In the genomic region with DNA sequence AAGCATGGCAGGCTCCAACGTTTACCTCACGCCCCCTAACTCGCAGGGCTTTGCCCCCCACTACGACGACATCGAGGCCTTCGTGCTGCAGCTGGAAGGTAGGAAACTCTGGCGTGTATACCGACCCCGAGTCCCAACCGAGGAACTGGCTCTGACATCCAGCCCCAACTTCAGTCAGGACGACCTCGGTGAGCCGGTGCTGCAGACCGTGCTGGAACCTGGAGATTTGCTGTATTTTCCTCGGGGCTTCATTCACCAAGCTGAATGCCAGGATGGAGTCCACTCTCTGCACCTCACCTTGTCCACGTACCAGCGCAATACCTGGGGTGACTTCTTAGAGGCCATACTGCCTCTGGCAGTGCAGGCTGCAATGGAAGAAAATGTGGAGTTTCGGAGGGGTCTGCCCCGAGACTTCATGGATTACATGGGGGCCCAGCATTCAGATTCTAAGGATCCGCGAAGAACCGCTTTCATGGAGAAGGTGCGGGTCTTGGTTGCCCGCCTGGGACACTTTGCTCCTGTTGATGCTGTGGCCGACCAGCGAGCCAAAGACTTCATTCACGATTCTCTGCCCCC, we compare ENCODE assay signal across 8 cellular contexts. TPM values are rescaled to one million over a fixed set of nuclear protein-coding genes. Genes with fewer than 3 reads are reported as not detected.
A peak's percentile ranks its signal among the peaks of the same experiment; 100 is the strongest.
DNase-seq lines count a peak whose midpoint lies in the region; ATAC-seq and TF ChIP-seq lines count a peak whose summit lies in the region.

No MANE protein-coding gene starts in this region.

- peaks cover 21% of the 10 kb centered on the region for H3K4me1 Mint-ChIP-seq in mesothelial cell of epicardium

- H3K4me1 ChIP-seq in left ventricle myocardium inferior (peaks cover 48% of the 10 kb centered on the region), uterus (peaks cover 0 to 11% of the 10 kb centered on the region in 2 donors)

- H3K4me3 ChIP-seq in left ventricle myocardium inferior = peak overlapping the region; percentile 84
- peak overlapping the region; percentile 66 for H3K4me3 ChIP-seq in brain microvascular endothelial cell (ENCODE audit: low read depth, low read length)
- H3K4me3 ChIP-seq in uterus = peak overlapping the region; percentile 64 to 76

- intact Hi-C loops in left ventricle myocardium inferior (cut with micrococcal nuclease) (no loop called here), left cardiac atrium (cut with DNase I) (no loop called here), uterus (cut with DNase I; ENCODE audit: low total_unique reads) (loop anchor here (5.0 kb wide), 1 partner anchor 75 kb away; a partner anchor contains a TSS)

- TF ChIP-seq POLR2A in uterus (IDR thresholded peaks at IDR 0.05) = no peak

- H3K36me3 ChIP-seq in left ventricle myocardium inferior = peaks cover 20% of the 10 kb centered on the region
- H3K36me3 ChIP-seq in brain microvascular endothelial cell (replicated peaks) = no peaks in the 10 kb centered on the region
- no peaks in the 10 kb centered on the region for H3K36me3 ChIP-seq in uterus

- no peak for DNase-seq in left ventricle myocardium inferior
- no peak for DNase-seq in left cardiac atrium
- no peak for DNase-seq in brain microvascular endothelial cell
- DNase-seq in mesothelial cell of epicardium (ENCODE audit: low spot score in 2 of 2, unreplicated experiment in 2 of 2) = peak in 1 of 2 experiments; percentile 39
- no peak for DNase-seq in uterus

- H3K9me3 Mint-ChIP-seq in mesothelial cell of epicardium = no peaks in the 10 kb centered on the region

- ATAC-seq in left cardiac atrium (no peak), HG02938 (IDR thresholded peaks at IDR 0.05; ENCODE audit: unreplicated experiment) (no peak), HG02870 (IDR thresholded peaks at IDR 0.05; ENCODE audit: unreplicated experiment) (no peak), HG03432 (IDR thresholded peaks at IDR 0.05; ENCODE audit: unreplicated experiment) (no peak)

- H3K9me3 ChIP-seq in left ventricle myocardium inferior (replicated peaks) (no peaks in the 10 kb centered on the region), uterus (no peaks in the 10 kb centered on the region)

- H3K27me3 Mint-ChIP-seq in mesothelial cell of epicardium (ENCODE audit: low read depth) = no peaks in the 10 kb centered on the region

- H3K36me3 Mint-ChIP-seq in mesothelial cell of epicardium = peaks cover 14% of the 10 kb centered on the region

- H3K27ac Mint-ChIP-seq in mesothelial cell of epicardium = no peak overlapping the region

- H3K4me3 Mint-ChIP-seq in mesothelial cell of epicardium = peak overlapping the region; percentile 73

- H3K27me3 ChIP-seq in left ventricle myocardium inferior (ENCODE audit: low read depth) (no peaks in the 10 kb centered on the region), brain microvascular endothelial cell (replicated peaks) (no peaks in the 10 kb centered on the region), uterus (no peaks in the 10 kb centered on the region)

- in situ Hi-C loops in brain microvascular endothelial cell (cut with HindIII; ENCODE audit: low pct_ligation_motif_present, low sequenced_read_pairs) = no loop called here

- H3K27ac ChIP-seq in left ventricle myocardium inferior (replicated peaks) = peak overlapping the region; percentile 96
- no peak overlapping the region for H3K27ac ChIP-seq in brain microvascular endothelial cell
- peak overlapping the region in 1 of 2 donors; percentile 90 for H3K27ac ChIP-seq in uterus

- TF ChIP-seq CTCF in left ventricle myocardium inferior (IDR thresholded peaks at IDR 0.05; ENCODE audit: borderline replicate concordance) (no peak), brain microvascular endothelial cell (IDR thresholded peaks at IDR 0.05; ENCODE audit: low read depth, low read length, missing control alignments) (no peak), mesothelial cell of epicardium (IDR thresholded peaks at IDR 0.05; ENCODE audit: unreplicated experiment) (no peak), uterus (IDR thresholded peaks at IDR 0.05) (no peak)

RNA-seq across cellular contexts. Expression of a gene that starts 1.3 kb away (rescaled TPM):
- total RNA-seq in left ventricle myocardium inferior (8.1 TPM), left cardiac atrium (1 to 10 TPM; 9.2 to 9.4 TPM), mesothelial cell of epicardium (12.4 to 12.6 TPM (median 12.6 TPM) in 3 replicates), uterus (10 to 100 TPM; 12.3 to 32.1 (median 17.7) TPM)

RNA-seq across cellular contexts. Expression of a gene that starts 33.7 kb away (rescaled TPM):
- total RNA-seq in left ventricle myocardium inferior (32.1 TPM), left cardiac atrium (10 to 100 TPM; 40.8 to 53.1 TPM), mesothelial cell of epicardium (85.8 to 89.8 TPM (median 88.0 TPM) in 3 replicates), uterus (100 to 1,000 TPM in 1 of 4 donors, 10 to 100 TPM in 3; 27.1 to 119 (median 40.8) TPM)

RNA-seq across cellular contexts. Expression of a gene that starts 44.9 kb away (rescaled TPM):
- total RNA-seq in left ventricle myocardium inferior (20.3 TPM), left cardiac atrium (10 to 100 TPM in 1 of 2 donors, 1 to 10 TPM in 1; 7.9 to 23.3 TPM), mesothelial cell of epicardium (6.0 to 7.4 TPM (median 7.2 TPM) in 3 replicates), uterus (1 to 10 TPM; 1.2 to 8.2 (median 4.2) TPM)
